ENCODE assay signal across 1 cellular context in the genomic region with DNA sequence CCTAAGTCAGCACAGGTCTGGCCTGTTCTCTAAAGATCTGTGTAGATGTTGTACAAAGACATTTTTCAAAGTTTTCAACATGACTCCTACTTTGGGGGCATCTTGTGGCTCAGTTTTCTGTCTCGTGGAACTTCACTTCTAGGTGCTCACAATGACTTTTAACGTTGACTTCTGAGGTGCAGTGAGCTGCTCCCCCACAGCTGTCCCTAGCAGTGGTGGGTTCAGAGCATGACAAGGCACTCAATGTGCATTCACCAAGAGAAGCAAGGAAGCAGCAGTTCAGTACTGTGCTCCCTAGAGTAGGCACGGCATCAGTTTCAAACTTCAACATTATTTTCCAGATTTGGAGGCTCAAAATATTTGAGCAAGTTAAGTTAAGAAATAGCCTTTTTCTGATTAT.
TF ChIP-seq lines count a peak whose summit lies in the region.

No MANE protein-coding gene starts in this region.

TF ChIP-seq in IMR-90, 13 proteins besides CTCF, POLR2A, EP300 and RAD21:
- TF ChIP-seq NFE2L2 (IDR thresholded peaks at IDR 0.05; ENCODE audit: low read depth, low read length): no peak
- no peak for TF ChIP-seq MAZ (IDR thresholded peaks at IDR 0.05; ENCODE audit: borderline replicate concordance, low read depth, low read length)
- TF ChIP-seq, protein P1, sequence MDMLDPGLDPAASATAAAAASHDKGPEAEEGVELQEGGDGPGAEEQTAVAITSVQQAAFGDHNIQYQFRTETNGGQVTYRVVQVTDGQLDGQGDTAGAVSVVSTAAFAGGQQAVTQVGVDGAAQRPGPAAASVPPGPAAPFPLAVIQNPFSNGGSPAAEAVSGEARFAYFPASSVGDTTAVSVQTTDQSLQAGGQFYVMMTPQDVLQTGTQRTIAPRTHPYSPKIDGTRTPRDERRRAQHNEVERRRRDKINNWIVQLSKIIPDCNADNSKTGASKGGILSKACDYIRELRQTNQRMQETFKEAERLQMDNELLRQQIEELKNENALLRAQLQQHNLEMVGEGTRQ (IDR thresholded peaks at IDR 0.05; ENCODE audit: low read depth, low read length): no peak
- no peak for TF ChIP-seq MAFK (IDR thresholded peaks at IDR 0.05; ENCODE audit: low read depth, low read length)
- TF ChIP-seq MXI1 (IDR thresholded peaks at IDR 0.05; ENCODE audit: borderline replicate concordance, low read depth, low read length): no peak
- TF ChIP-seq CEBPB (IDR thresholded peaks at IDR 0.05; ENCODE audit: low read depth, low read length): no peak
- TF ChIP-seq SMC3 (IDR thresholded peaks at IDR 0.05; ENCODE audit: low read depth, low read length): no peak
- TF ChIP-seq FOS (IDR thresholded peaks at IDR 0.05; ENCODE audit: low read depth, low read length): no peak
- TF ChIP-seq RFX5 (IDR thresholded peaks at IDR 0.05; ENCODE audit: low read depth, low read length): no peak
- TF ChIP-seq RCOR1 (IDR thresholded peaks at IDR 0.05; ENCODE audit: insufficient replicate concordance, low read length): no peak
